Comparison of ENCODE assay signal across 18 cellular contexts in genomic region chr5:138606378-138606777, GRCh38. TPM values are rescaled to one million over a fixed set of nuclear protein-coding genes. Genes with fewer than 3 reads are reported as not detected.
DNase-seq lines count a peak whose midpoint lies in the region; ATAC-seq and TF ChIP-seq lines count a peak whose summit lies in the region.
"Had no signal": no experiment of that assay in that cellular context is flagged by ENCODE, and none has a peak within 500 bp of the region (broad histone marks: within the 10 kb centered on the region; RNA-seq: fewer than 3 reads in every experiment).

No MANE protein-coding gene starts in this region.

- no peaks in the 10 kb centered on the region for H3K36me3 ChIP-seq in left ventricle myocardium inferior
- H3K36me3 ChIP-seq in heart left ventricle, result no peaks in the 10 kb centered on the region
- H3K36me3 ChIP-seq in neural progenitor cell, result no peaks in the 10 kb centered on the region
- H3K36me3 ChIP-seq in upper lobe of right lung, result no peaks in the 10 kb centered on the region
- H3K36me3 ChIP-seq: HAP-1, SJSA1 had no signal

- peak overlapping the region; percentile 93 for H3K27ac Mint-ChIP-seq in neural progenitor cell

- peaks cover 17% of the 10 kb centered on the region for H3F3A ChIP-seq in neural progenitor cell (ENCODE audit: low read depth)

- H3K4me1 Mint-ChIP-seq in neural progenitor cell, result peaks cover 74% of the 10 kb centered on the region

- H3K4me1 ChIP-seq in left ventricle myocardium inferior, result peaks cover 13% of the 10 kb centered on the region
- H3K4me1 ChIP-seq in heart left ventricle, result peaks cover 0 to 33% (median 4%) of the 10 kb centered on the region in 12 donors
- H3K4me1 ChIP-seq in neural progenitor cell, result peaks cover 44% of the 10 kb centered on the region
- H3K4me1 ChIP-seq in upper lobe of right lung, result peaks cover 26% of the 10 kb centered on the region
- H3K4me1 ChIP-seq: SJSA1 had no signal

- intact Hi-C loops in left ventricle myocardium inferior (cut with micrococcal nuclease) (no loop called here), heart left ventricle (cut with DNase I) (no loop called here), upper lobe of right lung (cut with DNase I) (no loop called here)

- H3K27ac ChIP-seq in left ventricle myocardium inferior (replicated peaks) (peak overlapping the region; percentile 16), heart left ventricle (peak overlapping the region in 1 of 12 donors; percentile 22), neural progenitor cell (no peak overlapping the region), upper lobe of right lung (peak overlapping the region; percentile 12)
- H3K27ac ChIP-seq: HL-60, SJSA1 had no signal

- H3K27me3 ChIP-seq in left ventricle myocardium inferior (ENCODE audit: low read depth), result no peaks in the 10 kb centered on the region
- no peaks in the 10 kb centered on the region for H3K27me3 ChIP-seq in heart left ventricle
- H3K27me3 ChIP-seq in neural progenitor cell, result no peaks in the 10 kb centered on the region
- H3K27me3 ChIP-seq in upper lobe of right lung, result no peaks in the 10 kb centered on the region
- H3K27me3 ChIP-seq: SJSA1 had no signal

- peak overlapping the region; percentile 48 for H3K4me2 ChIP-seq in neural progenitor cell

- DNase-seq in left ventricle myocardium inferior (no peak), heart left ventricle (no peak), left kidney (ENCODE audit: low read depth, low spot score) (peak; percentile 46), neural progenitor cell (ENCODE audit: low spot score) (peak; percentile 46), upper lobe of right lung (no peak), NCI-H128 (lab: John Stamatoyannopoulos, UW; ENCODE audit: unreplicated experiment) (no peak), Ammon's horn (ENCODE audit: low spot score) (no peak)
- DNase-seq: AML-193, COR-L47, EL, NCI-H187 treated with DMSO at 0.1 percent for 48 hours, NCI-H2171 treated with DMSO at 0.1 percent for 48 hours, NCI-H510A treated with DMSO at 0.1 percent for 48 hours, NCI-H82 had no signal

- ATAC-seq in heart left ventricle (no peak), upper lobe of right lung (no peak), GM18868 (IDR thresholded peaks at IDR 0.05; ENCODE audit: unreplicated experiment) (no peak)

- H3K4me3 ChIP-seq in left ventricle myocardium inferior (no peak overlapping the region), heart left ventricle (no peak overlapping the region), neural progenitor cell (no peak overlapping the region), upper lobe of right lung (no peak overlapping the region)
- H3K4me3 ChIP-seq: HAP-1, SJSA1 had no signal

- H2AFZ ChIP-seq in neural progenitor cell (replicated peaks), result peak overlapping the region; percentile 15

- H3K9me3 Mint-ChIP-seq in neural progenitor cell, result no peaks in the 10 kb centered on the region

- H3K4me3 Mint-ChIP-seq in neural progenitor cell, result peak overlapping the region; percentile 57

- H3K9me3 ChIP-seq in left ventricle myocardium inferior (replicated peaks) (no peaks in the 10 kb centered on the region), heart left ventricle (no peaks in the 10 kb centered on the region), neural progenitor cell (ENCODE audit: low read depth) (no peaks in the 10 kb centered on the region), upper lobe of right lung (no peaks in the 10 kb centered on the region)
- H3K9me3 ChIP-seq: HAP-1, SJSA1 had no signal

- H3K79me2 ChIP-seq in neural progenitor cell (ENCODE audit: low read depth), result no peaks in the 10 kb centered on the region

- H3K27me3 Mint-ChIP-seq in neural progenitor cell (ENCODE audit: insufficient read depth, low read depth), result peaks cover 10% of the 10 kb centered on the region

- no peak overlapping the region for H3K9ac ChIP-seq in neural progenitor cell

- WGBS in heart left ventricle, 4 donors, result 74 to 91% (median 80%) methylated on average over 3 of the region's 3 CpGs

- TF ChIP-seq CTCF in left ventricle myocardium inferior (IDR thresholded peaks at IDR 0.05; ENCODE audit: borderline replicate concordance) (no peak), heart left ventricle (IDR thresholded peaks at IDR 0.05) (no peak), neural progenitor cell (IDR thresholded peaks at IDR 0.05) (no peak), upper lobe of right lung (IDR thresholded peaks at IDR 0.05) (no peak)

- H3K36me3 Mint-ChIP-seq in neural progenitor cell, result no peaks in the 10 kb centered on the region

- H4K20me1 ChIP-seq in neural progenitor cell (ENCODE audit: low read depth), result no peaks in the 10 kb centered on the region

- TF ChIP-seq POLR2A in heart left ventricle (IDR thresholded peaks at IDR 0.05), result no peak

RNA-seq across cellular contexts. Expression of gene HSPA9, which starts 31.2 kb away (rescaled TPM):
- total RNA-seq in left ventricle myocardium inferior (291 TPM), heart left ventricle (100 to 1,000 TPM; 211 to 481 (median 313) TPM), neural progenitor cell (ENCODE audit: low replicate concordance) (259 and 276 TPM in 2 replicates), upper lobe of right lung (164 TPM)
- polyA plus RNA-seq in heart left ventricle, result 100 to 1,000 TPM; 115 to 408 TPM

Comparison
In these comparisons a context has a peak if more than half of its experiments do, and no peak if none do; other contexts are left out.
1. DNase-seq: peak in left kidney (single experiment) and neural progenitor cell (single experiment); none in left ventricle myocardium inferior (single experiment), heart left ventricle (0 of 5), upper lobe of right lung (single experiment), NCI-H128 (single experiment) and Ammon's horn (single experiment).